ENCODE assay signal across 8 cellular contexts in genomic region chr15:74889390-74889881, GRCh38. TPM values are rescaled to one million over a fixed set of nuclear protein-coding genes. Genes with fewer than 3 reads are reported as not detected.
A peak's percentile ranks its signal among the peaks of the same experiment; 100 is the strongest.
DNase-seq lines count a peak whose midpoint lies in the region; ATAC-seq and TF ChIP-seq lines count a peak whose summit lies in the region.

No MANE protein-coding gene starts in this region.

- POLR2A ChIA-PET in activated CD4-positive, alpha-beta T cell treated with anti-CD3 and anti-CD28 coated beads, Interleukin-2, amount 10 ng/mL, durations not matched to agents 7 days and 5 days (lab: Charles Lee): no interaction called here

- H3K9me3 Mint-ChIP-seq in activated CD4-positive, alpha-beta T cell treated with anti-CD3 and anti-CD28 coated beads, Interleukin-2, amount 10 ng/mL, durations not matched to agents 7 days and 5 days: no peaks in the 10 kb centered on the region

- H3K4me1 ChIP-seq in neutrophil (ENCODE audit: control insufficient read depth in 1 of 2, insufficient read depth in 1 of 2, low read depth in 1 of 2, low read length in 1 of 2): peaks cover 21% of the 10 kb centered on the region in 2 experiments

- peak overlapping the region; percentile 92 for H3K4me3 Mint-ChIP-seq in activated CD4-positive, alpha-beta T cell treated with anti-CD3 and anti-CD28 coated beads, Interleukin-2, amount 10 ng/mL, durations not matched to agents 7 days and 5 days

- peaks cover 37% of the 10 kb centered on the region for H3K36me3 Mint-ChIP-seq in activated CD4-positive, alpha-beta T cell treated with anti-CD3 and anti-CD28 coated beads, Interleukin-2, amount 10 ng/mL, durations not matched to agents 7 days and 5 days (ENCODE audit: low read depth)

- H3K27ac Mint-ChIP-seq in activated CD4-positive, alpha-beta T cell treated with anti-CD3 and anti-CD28 coated beads, Interleukin-2, amount 10 ng/mL, durations not matched to agents 7 days and 5 days: peak overlapping the region; percentile 88

- peaks cover 10% of the 10 kb centered on the region for H3K36me3 ChIP-seq in neutrophil

- TF ChIP-seq CTCF in foreskin fibroblast (IDR thresholded peaks at IDR 0.05; ENCODE audit: low read depth, low read length) (no peak), neutrophil (IDR thresholded peaks at IDR 0.05) (no peak)

- H3K9me3 ChIP-seq in neutrophil: no peaks in the 10 kb centered on the region

- H3K27me3 ChIP-seq in neutrophil: no peaks in the 10 kb centered on the region

- DNase-seq in NCI-H82 (lab: John Stamatoyannopoulos, UW) (peak; percentile 38), NCI-H82 treated with DMSO at 0.1 percent for 48 hours (lab: John Stamatoyannopoulos, UW; ENCODE audit: unreplicated experiment) (no peak), foreskin fibroblast (peak in 1 of 2 donors; percentile 66), NCI-H345 treated with DMSO at 0.1 percent for 48 hours (lab: John Stamatoyannopoulos, UW; ENCODE audit: unreplicated experiment) (no peak)
- DNase-seq in activated CD4-positive, alpha-beta T cell treated with anti-CD3 and anti-CD28 coated beads, Interleukin-2, amount 10 ng/mL, durations not matched to agents 7 days and 5 days: peak; percentile 29

- peak overlapping the region; percentile 35 for H3K27ac ChIP-seq in neutrophil

- H3K27me3 Mint-ChIP-seq in activated CD4-positive, alpha-beta T cell treated with anti-CD3 and anti-CD28 coated beads, Interleukin-2, amount 10 ng/mL, durations not matched to agents 7 days and 5 days: peaks cover 3% of the 10 kb centered on the region

- H3K4me1 Mint-ChIP-seq in activated CD4-positive, alpha-beta T cell treated with anti-CD3 and anti-CD28 coated beads, Interleukin-2, amount 10 ng/mL, durations not matched to agents 7 days and 5 days: peaks cover 57% of the 10 kb centered on the region

- ATAC-seq in HG03280 (IDR thresholded peaks at IDR 0.05; ENCODE audit: unreplicated experiment): peak; percentile 10
- ATAC-seq in GM21367 (IDR thresholded peaks at IDR 0.05; ENCODE audit: unreplicated experiment): no peak

- H3K4me3 ChIP-seq in foreskin fibroblast (ENCODE audit: low read depth in 1 of 2, low read length in 2 of 2) (peak overlapping the region; percentile 65 to 98), neutrophil (ENCODE audit: low read depth in 1 of 2, low read length in 1 of 2) (peak overlapping the region; percentile 69 to 95)

- CTCF ChIA-PET in activated CD4-positive, alpha-beta T cell treated with anti-CD3 and anti-CD28 coated beads, Interleukin-2, amount 10 ng/mL, durations not matched to agents 7 days and 5 days (lab: Charles Lee): interaction anchor here (0.9 to 2.8 kb wide), 9 partner anchors 12 to 118 kb away, joined by 3 to 17 read pairs (median 4); no protein-coding TSS in a partner anchor

RNA-seq across cellular contexts. Expression of gene MPI, which starts 0.4 kb away (rescaled TPM):
- 10 to 100 TPM; 58.1 to 64.1 TPM for total RNA-seq in activated CD4-positive, alpha-beta T cell treated with anti-CD3 and anti-CD28 coated beads, Interleukin-2, amount 10 ng/mL, durations not matched to agents 7 days and 5 days

RNA-seq across cellular contexts. Expression of gene SCAMP2, which starts 16.3 kb away (rescaled TPM):
- total RNA-seq in activated CD4-positive, alpha-beta T cell treated with anti-CD3 and anti-CD28 coated beads, Interleukin-2, amount 10 ng/mL, durations not matched to agents 7 days and 5 days: 100 to 1,000 TPM; 126 to 128 TPM

RNA-seq across cellular contexts. Expression of gene FAM219B, which starts 17.2 kb away (rescaled TPM):
- 10 to 100 TPM; 65.8 to 68.2 TPM for total RNA-seq in activated CD4-positive, alpha-beta T cell treated with anti-CD3 and anti-CD28 coated beads, Interleukin-2, amount 10 ng/mL, durations not matched to agents 7 days and 5 days

RNA-seq across cellular contexts. Expression of gene ULK3, which starts 46.5 kb away (rescaled TPM):
- 10 to 100 TPM; 56.6 to 66.4 TPM for total RNA-seq in activated CD4-positive, alpha-beta T cell treated with anti-CD3 and anti-CD28 coated beads, Interleukin-2, amount 10 ng/mL, durations not matched to agents 7 days and 5 days

RNA-seq across cellular contexts. Expression of gene COX5A, which starts 48.4 kb away (rescaled TPM):
- total RNA-seq in activated CD4-positive, alpha-beta T cell treated with anti-CD3 and anti-CD28 coated beads, Interleukin-2, amount 10 ng/mL, durations not matched to agents 7 days and 5 days: 100 to 1,000 TPM; 236 to 239 TPM

Comparison
In these comparisons a context has a peak if more than half of its experiments do, and no peak if none do; other contexts are left out.
1. DNase-seq: peak in NCI-H82 (single experiment) and activated CD4-positive, alpha-beta T cell treated with anti-CD3 and anti-CD28 coated beads, Interleukin-2, amount 10 ng/mL, durations not matched to agents 7 days and 5 days (single experiment); none in NCI-H82 treated with DMSO at 0.1 percent for 48 hours (single experiment) and NCI-H345 treated with DMSO at 0.1 percent for 48 hours (single experiment).